Comparison of ENCODE assay signal across 1 cellular context in the genomic region with DNA sequence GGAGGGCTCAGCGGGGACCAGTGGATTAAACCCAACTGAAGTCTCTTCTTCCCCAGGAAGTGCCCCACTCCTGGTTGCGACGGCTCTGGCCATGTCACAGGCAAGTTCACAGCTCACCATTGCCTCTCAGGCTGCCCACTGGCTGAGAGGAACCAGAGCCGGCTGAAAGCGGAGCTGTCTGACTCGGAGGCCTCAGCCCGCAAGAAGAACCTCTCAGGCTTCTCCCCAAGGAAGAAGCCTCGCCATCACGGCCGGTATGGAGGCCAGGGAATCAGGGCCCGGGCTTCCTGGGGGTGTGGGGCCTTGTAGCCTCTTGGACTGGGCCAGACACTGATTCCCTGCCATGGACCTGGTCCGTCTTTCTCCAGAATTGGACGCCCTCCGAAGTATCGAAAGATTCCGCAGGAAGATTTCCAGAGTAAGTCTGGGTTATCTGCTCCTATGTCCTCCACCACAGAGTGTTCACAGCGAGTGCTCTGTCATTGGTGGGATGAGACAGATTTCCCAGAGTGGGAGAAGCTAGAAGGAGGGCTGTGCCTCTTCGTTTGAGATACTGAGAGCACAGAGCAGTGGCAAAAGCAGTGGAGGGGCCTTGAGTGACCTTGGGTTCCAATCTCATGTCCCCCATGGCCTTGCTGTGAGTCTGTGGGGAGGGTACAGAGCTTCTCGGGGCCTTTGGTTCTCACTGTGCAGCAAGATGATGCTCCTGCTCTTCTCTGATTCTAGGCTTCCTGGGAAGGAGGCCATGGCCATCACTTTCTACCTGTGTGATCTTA.
TF ChIP-seq lines count a peak whose summit lies in the region.

No MANE protein-coding gene starts in this region.

TF ChIP-seq in GM23338, 12 proteins besides CTCF, POLR2A, EP300 and RAD21:
- TF ChIP-seq, protein P1, sequence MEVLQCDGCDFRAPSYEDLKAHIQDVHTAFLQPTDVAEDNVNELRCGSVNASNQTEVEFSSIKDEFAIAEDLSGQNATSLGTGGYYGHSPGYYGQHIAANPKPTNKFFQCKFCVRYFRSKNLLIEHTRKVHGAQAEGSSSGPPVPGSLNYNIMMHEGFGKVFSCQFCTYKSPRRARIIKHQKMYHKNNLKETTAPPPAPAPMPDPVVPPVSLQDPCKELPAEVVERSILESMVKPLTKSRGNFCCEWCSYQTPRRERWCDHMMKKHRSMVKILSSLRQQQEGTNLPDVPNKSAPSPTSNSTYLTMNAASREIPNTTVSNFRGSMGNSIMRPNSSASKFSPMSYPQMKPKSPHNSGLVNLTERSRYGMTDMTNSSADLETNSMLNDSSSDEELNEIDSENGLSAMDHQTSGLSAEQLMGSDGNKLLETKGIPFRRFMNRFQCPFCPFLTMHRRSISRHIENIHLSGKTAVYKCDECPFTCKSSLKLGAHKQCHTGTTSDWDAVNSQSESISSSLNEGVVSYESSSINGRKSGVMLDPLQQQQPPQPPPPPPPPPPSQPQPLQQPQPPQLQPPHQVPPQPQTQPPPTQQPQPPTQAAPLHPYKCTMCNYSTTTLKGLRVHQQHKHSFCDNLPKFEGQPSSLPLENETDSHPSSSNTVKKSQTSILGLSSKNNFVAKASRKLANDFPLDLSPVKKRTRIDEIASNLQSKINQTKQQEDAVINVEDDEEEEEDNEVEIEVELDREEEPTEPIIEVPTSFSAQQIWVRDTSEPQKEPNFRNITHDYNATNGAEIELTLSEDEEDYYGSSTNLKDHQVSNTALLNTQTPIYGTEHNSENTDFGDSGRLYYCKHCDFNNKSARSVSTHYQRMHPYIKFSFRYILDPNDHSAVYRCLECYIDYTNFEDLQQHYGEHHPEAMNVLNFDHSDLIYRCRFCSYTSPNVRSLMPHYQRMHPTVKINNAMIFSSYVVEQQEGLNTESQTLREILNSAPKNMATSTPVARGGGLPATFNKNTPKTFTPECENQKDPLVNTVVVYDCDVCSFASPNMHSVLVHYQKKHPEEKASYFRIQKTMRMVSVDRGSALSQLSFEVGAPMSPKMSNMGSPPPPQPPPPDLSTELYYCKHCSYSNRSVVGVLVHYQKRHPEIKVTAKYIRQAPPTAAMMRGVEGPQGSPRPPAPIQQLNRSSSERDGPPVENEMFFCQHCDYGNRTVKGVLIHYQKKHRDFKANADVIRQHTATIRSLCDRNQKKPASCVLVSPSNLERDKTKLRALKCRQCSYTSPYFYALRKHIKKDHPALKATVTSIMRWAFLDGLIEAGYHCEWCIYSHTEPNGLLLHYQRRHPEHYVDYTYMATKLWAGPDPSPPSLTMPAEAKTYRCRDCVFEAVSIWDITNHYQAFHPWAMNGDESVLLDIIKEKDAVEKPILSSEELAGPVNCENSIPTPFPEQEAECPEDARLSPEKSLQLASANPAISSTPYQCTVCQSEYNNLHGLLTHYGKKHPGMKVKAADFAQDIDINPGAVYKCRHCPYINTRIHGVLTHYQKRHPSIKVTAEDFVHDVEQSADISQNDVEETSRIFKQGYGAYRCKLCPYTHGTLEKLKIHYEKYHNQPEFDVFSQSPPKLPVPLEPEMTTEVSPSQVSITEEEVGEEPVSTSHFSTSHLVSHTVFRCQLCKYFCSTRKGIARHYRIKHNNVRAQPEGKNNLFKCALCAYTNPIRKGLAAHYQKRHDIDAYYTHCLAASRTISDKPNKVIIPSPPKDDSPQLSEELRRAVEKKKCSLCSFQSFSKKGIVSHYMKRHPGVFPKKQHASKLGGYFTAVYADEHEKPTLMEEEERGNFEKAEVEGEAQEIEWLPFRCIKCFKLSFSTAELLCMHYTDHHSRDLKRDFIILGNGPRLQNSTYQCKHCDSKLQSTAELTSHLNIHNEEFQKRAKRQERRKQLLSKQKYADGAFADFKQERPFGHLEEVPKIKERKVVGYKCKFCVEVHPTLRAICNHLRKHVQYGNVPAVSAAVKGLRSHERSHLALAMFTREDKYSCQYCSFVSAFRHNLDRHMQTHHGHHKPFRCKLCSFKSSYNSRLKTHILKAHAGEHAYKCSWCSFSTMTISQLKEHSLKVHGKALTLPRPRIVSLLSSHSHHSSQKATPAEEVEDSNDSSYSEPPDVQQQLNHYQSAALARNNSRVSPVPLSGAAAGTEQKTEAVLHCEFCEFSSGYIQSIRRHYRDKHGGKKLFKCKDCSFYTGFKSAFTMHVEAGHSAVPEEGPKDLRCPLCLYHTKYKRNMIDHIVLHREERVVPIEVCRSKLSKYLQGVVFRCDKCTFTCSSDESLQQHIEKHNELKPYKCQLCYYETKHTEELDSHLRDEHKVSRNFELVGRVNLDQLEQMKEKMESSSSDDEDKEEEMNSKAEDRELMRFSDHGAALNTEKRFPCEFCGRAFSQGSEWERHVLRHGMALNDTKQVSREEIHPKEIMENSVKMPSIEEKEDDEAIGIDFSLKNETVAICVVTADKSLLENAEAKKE (CRISPR knock-in tag; IDR thresholded peaks at IDR 0.05): no peak
- TF ChIP-seq STAT1 (IDR thresholded peaks at IDR 0.05; ENCODE audit: unreplicated experiment) (no peak), NANOG (IDR thresholded peaks at IDR 0.05; ENCODE audit: borderline replicate concordance) (no peak), EZH2phosphoT487 (IDR thresholded peaks at IDR 0.05; ENCODE audit: unreplicated experiment) (no peak), EZH2 (IDR thresholded peaks at IDR 0.05; ENCODE audit: low read depth, unreplicated experiment) (no peak), ZNF114 (CRISPR knock-in tag; IDR thresholded peaks at IDR 0.05) (no peak), CREB1 (CRISPR knock-in tag; IDR thresholded peaks at IDR 0.05; ENCODE audit: low read depth) (no peak), JUNB (IDR thresholded peaks at IDR 0.05; ENCODE audit: unreplicated experiment) (no peak), ZNF331 (CRISPR knock-in tag; IDR thresholded peaks at IDR 0.05; ENCODE audit: low read depth) (no peak), POLR2AphosphoS5 (IDR thresholded peaks at IDR 0.05; ENCODE audit: low read depth) (no peak)
- TF ChIP-seq, protein P2, sequence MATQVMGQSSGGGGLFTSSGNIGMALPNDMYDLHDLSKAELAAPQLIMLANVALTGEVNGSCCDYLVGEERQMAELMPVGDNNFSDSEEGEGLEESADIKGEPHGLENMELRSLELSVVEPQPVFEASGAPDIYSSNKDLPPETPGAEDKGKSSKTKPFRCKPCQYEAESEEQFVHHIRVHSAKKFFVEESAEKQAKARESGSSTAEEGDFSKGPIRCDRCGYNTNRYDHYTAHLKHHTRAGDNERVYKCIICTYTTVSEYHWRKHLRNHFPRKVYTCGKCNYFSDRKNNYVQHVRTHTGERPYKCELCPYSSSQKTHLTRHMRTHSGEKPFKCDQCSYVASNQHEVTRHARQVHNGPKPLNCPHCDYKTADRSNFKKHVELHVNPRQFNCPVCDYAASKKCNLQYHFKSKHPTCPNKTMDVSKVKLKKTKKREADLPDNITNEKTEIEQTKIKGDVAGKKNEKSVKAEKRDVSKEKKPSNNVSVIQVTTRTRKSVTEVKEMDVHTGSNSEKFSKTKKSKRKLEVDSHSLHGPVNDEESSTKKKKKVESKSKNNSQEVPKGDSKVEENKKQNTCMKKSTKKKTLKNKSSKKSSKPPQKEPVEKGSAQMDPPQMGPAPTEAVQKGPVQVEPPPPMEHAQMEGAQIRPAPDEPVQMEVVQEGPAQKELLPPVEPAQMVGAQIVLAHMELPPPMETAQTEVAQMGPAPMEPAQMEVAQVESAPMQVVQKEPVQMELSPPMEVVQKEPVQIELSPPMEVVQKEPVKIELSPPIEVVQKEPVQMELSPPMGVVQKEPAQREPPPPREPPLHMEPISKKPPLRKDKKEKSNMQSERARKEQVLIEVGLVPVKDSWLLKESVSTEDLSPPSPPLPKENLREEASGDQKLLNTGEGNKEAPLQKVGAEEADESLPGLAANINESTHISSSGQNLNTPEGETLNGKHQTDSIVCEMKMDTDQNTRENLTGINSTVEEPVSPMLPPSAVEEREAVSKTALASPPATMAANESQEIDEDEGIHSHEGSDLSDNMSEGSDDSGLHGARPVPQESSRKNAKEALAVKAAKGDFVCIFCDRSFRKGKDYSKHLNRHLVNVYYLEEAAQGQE (IDR thresholded peaks at IDR 0.05; ENCODE audit: unreplicated experiment): no peak
- TF ChIP-seq, protein P3, sequence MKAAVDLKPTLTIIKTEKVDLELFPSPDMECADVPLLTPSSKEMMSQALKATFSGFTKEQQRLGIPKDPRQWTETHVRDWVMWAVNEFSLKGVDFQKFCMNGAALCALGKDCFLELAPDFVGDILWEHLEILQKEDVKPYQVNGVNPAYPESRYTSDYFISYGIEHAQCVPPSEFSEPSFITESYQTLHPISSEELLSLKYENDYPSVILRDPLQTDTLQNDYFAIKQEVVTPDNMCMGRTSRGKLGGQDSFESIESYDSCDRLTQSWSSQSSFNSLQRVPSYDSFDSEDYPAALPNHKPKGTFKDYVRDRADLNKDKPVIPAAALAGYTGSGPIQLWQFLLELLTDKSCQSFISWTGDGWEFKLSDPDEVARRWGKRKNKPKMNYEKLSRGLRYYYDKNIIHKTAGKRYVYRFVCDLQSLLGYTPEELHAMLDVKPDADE (IDR thresholded peaks at IDR 0.05): no peak
